10 cellular contexts compared by ENCODE assay signal in genomic region chr2:86039178-86039962, GRCh38.
DNase-seq lines count a peak whose midpoint lies in the region; ATAC-seq and TF ChIP-seq lines count a peak whose summit lies in the region.
"Had no signal": no experiment of that assay in that cellular context is flagged by ENCODE, and none has a peak within 500 bp of the region (broad histone marks: within the 10 kb centered on the region; RNA-seq: fewer than 3 reads in every experiment).

No MANE protein-coding gene starts in this region.

- no peak overlapping the region for H3K27ac ChIP-seq in right lobe of liver
- peak overlapping the region; percentile 99 to 100 (median 100) for H3K27ac ChIP-seq in thyroid gland
- H3K27ac ChIP-seq: hepatocyte had no signal

- TF ChIP-seq POLR2A in right lobe of liver (IDR thresholded peaks at IDR 0.05): no peak
- TF ChIP-seq POLR2A in thyroid gland (IDR thresholded peaks at IDR 0.05): no peak

- no peaks in the 10 kb centered on the region for H3K27me3 Mint-ChIP-seq in activated naive CD4-positive, alpha-beta T cell treated with anti-CD3 and anti-CD28 coated beads for 36 hours (ENCODE audit: low read depth)
- no peaks in the 10 kb centered on the region for H3K27me3 Mint-ChIP-seq in activated CD8-positive, alpha-beta T cell treated with anti-CD3 and anti-CD28 coated beads for 36 hours
- no peaks in the 10 kb centered on the region for H3K27me3 Mint-ChIP-seq in nephron progenitor cell (ENCODE audit: low read depth, poor library complexity)

- intact Hi-C loops in activated naive CD4-positive, alpha-beta T cell treated with anti-CD3 and anti-CD28 coated beads for 36 hours (cut with micrococcal nuclease): loop anchor here (2.0 to 10.0 kb wide), 3 partner anchors 41 to 625 kb away; partner anchors contain the start of genes CAPG, SH2D6 and USP39
- intact Hi-C loops in activated CD8-positive, alpha-beta T cell treated with anti-CD3 and anti-CD28 coated beads for 36 hours (cut with micrococcal nuclease): loop anchor here (5.0 kb wide), 2 partner anchors 42 to 212 kb away; no protein-coding TSS in a partner anchor
- intact Hi-C loops in right lobe of liver (cut with DNase I) (loop anchor here in 1 of 2 donors (10.0 kb wide), 1 partner anchor 155 kb away; the partner anchor contains the start of gene ST3GAL5), thyroid gland (cut with DNase I) (no loop called here)

- no peak overlapping the region for H3K4me3 Mint-ChIP-seq in activated naive CD4-positive, alpha-beta T cell treated with anti-CD3 and anti-CD28 coated beads for 36 hours
- no peak overlapping the region for H3K4me3 Mint-ChIP-seq in activated CD8-positive, alpha-beta T cell treated with anti-CD3 and anti-CD28 coated beads for 36 hours
- no peak overlapping the region for H3K4me3 Mint-ChIP-seq in nephron progenitor cell

- TF ChIP-seq CTCF in activated CD8-positive, alpha-beta T cell treated with anti-CD3 and anti-CD28 coated beads for 36 hours (IDR thresholded peaks at IDR 0.05): no peak
- TF ChIP-seq CTCF in right lobe of liver (IDR thresholded peaks at IDR 0.05): no peak
- no peak for TF ChIP-seq CTCF in thyroid gland (IDR thresholded peaks at IDR 0.05)
- no peak for TF ChIP-seq CTCF in nephron progenitor cell (IDR thresholded peaks at IDR 0.05)

- CTCF ChIA-PET in activated naive CD4-positive, alpha-beta T cell treated with anti-CD3 and anti-CD28 coated beads for 36 hours (lab: Charles Lee): interaction anchor here (0.8 to 6.9 kb wide), 2 partner anchors 150 to 211 kb away, joined by 3 to 80 read pairs; partner anchors contain the start of gene ST3GAL5
- CTCF ChIA-PET in activated CD8-positive, alpha-beta T cell treated with anti-CD3 and anti-CD28 coated beads for 36 hours (lab: Charles Lee): interaction anchor here (1.0 to 1.1 kb wide), 3 partner anchors 41 to 153 kb away, joined by 3 to 4 read pairs (median 4); no protein-coding TSS in a partner anchor

- no peaks in the 10 kb centered on the region for H3K9me3 Mint-ChIP-seq in activated naive CD4-positive, alpha-beta T cell treated with anti-CD3 and anti-CD28 coated beads for 36 hours
- H3K9me3 Mint-ChIP-seq in activated CD8-positive, alpha-beta T cell treated with anti-CD3 and anti-CD28 coated beads for 36 hours: no peaks in the 10 kb centered on the region
- H3K9me3 Mint-ChIP-seq in nephron progenitor cell: no peaks in the 10 kb centered on the region

- peaks cover 81% of the 10 kb centered on the region for H3K4me1 Mint-ChIP-seq in activated naive CD4-positive, alpha-beta T cell treated with anti-CD3 and anti-CD28 coated beads for 36 hours (ENCODE audit: low read depth)
- peaks cover 79% of the 10 kb centered on the region for H3K4me1 Mint-ChIP-seq in activated CD8-positive, alpha-beta T cell treated with anti-CD3 and anti-CD28 coated beads for 36 hours (ENCODE audit: low read depth)
- peaks cover 21% of the 10 kb centered on the region for H3K4me1 Mint-ChIP-seq in nephron progenitor cell

- no peak for ATAC-seq in activated CD8-positive, alpha-beta T cell treated with anti-CD3 and anti-CD28 coated beads for 36 hours
- no peak for ATAC-seq in right lobe of liver
- no peak for ATAC-seq in HG02763 (IDR thresholded peaks at IDR 0.05; ENCODE audit: unreplicated experiment)

- POLR2A ChIA-PET in activated CD8-positive, alpha-beta T cell treated with anti-CD3 and anti-CD28 coated beads for 36 hours (lab: Charles Lee): interaction anchor here (1.0 to 2.1 kb wide), 3 partner anchors 67 to 153 kb away, joined by 5 to 8 read pairs (median 6); partner anchors contain the start of genes POLR1A, PTCD3 and ST3GAL5

- H3K36me3 Mint-ChIP-seq in activated naive CD4-positive, alpha-beta T cell treated with anti-CD3 and anti-CD28 coated beads for 36 hours (ENCODE audit: low read depth): peaks cover 63% of the 10 kb centered on the region
- peaks cover 68% of the 10 kb centered on the region for H3K36me3 Mint-ChIP-seq in activated CD8-positive, alpha-beta T cell treated with anti-CD3 and anti-CD28 coated beads for 36 hours (ENCODE audit: low read depth)
- peaks cover 52% of the 10 kb centered on the region for H3K36me3 Mint-ChIP-seq in nephron progenitor cell (ENCODE audit: low read depth)

- no peak overlapping the region for H3K4me3 ChIP-seq in right lobe of liver
- H3K4me3 ChIP-seq in thyroid gland (replicated peaks in 1 of 3): no peak overlapping the region
- H3K4me3 ChIP-seq: hepatocyte had no signal

- 92% methylated on average over 2 of the region's 9 CpGs for WGBS in right lobe of liver (ENCODE audit: insufficient coverage, low coverage, low lambda C conversion rate, missing lambda C conversion rate)
- 91 to 98% methylated on average over 6 to 9 of the region's 9 CpGs for WGBS in thyroid gland, 2 donors

- peak; percentile 37 for DNase-seq in activated naive CD4-positive, alpha-beta T cell treated with anti-CD3 and anti-CD28 coated beads for 36 hours
- DNase-seq in activated naive CD4-positive, alpha-beta T cell (lab: John Stamatoyannopoulos, UW): no peak
- no peak for DNase-seq in activated CD8-positive, alpha-beta T cell treated with anti-CD3 and anti-CD28 coated beads for 36 hours
- DNase-seq in right lobe of liver (peak in 2 of 3 donors; percentile 36 to 42), thyroid gland (no peak), OCI-M2 (lab: John Stamatoyannopoulos, UW; ENCODE audit: unreplicated experiment) (no peak), nephron progenitor cell (no peak)
- DNase-seq: anterior cingulate cortex had no signal

- H3K4me1 ChIP-seq in right lobe of liver: peaks cover 0 to 35% (median 11%) of the 10 kb centered on the region in 4 donors
- peaks cover 55 to 69% of the 10 kb centered on the region in 2 donors for H3K4me1 ChIP-seq in thyroid gland

- peaks cover 0 to 11% (median 3%) of the 10 kb centered on the region in 4 donors for H3K36me3 ChIP-seq in right lobe of liver
- no peaks in the 10 kb centered on the region for H3K36me3 ChIP-seq in thyroid gland

- peak overlapping the region; percentile 95 for H3K27ac Mint-ChIP-seq in activated naive CD4-positive, alpha-beta T cell treated with anti-CD3 and anti-CD28 coated beads for 36 hours
- peak overlapping the region; percentile 97 for H3K27ac Mint-ChIP-seq in activated CD8-positive, alpha-beta T cell treated with anti-CD3 and anti-CD28 coated beads for 36 hours
- no peak overlapping the region for H3K27ac Mint-ChIP-seq in nephron progenitor cell

- H3K27me3 ChIP-seq in right lobe of liver: no peaks in the 10 kb centered on the region
- H3K27me3 ChIP-seq in thyroid gland: no peaks in the 10 kb centered on the region
- H3K27me3 ChIP-seq: hepatocyte had no signal

- H3K9me3 ChIP-seq in right lobe of liver: no peaks in the 10 kb centered on the region
- H3K9me3 ChIP-seq in thyroid gland: no peaks in the 10 kb centered on the region

Comparison
In these comparisons a context has a peak if more than half of its experiments do, and no peak if none do; other contexts are left out.
1. DNase-seq: peak in activated naive CD4-positive, alpha-beta T cell treated with anti-CD3 and anti-CD28 coated beads for 36 hours (single experiment) and right lobe of liver (2 of 3); none in activated naive CD4-positive, alpha-beta T cell (0 of 4), activated CD8-positive, alpha-beta T cell treated with anti-CD3 and anti-CD28 coated beads for 36 hours (single experiment), thyroid gland (0 of 2), OCI-M2 (single experiment) and nephron progenitor cell (single experiment).
2. H3K27ac ChIP-seq: peak in thyroid gland (3 of 3); none in right lobe of liver (0 of 3).